ENCODE assay signal across 1 cellular context in the genomic region with DNA sequence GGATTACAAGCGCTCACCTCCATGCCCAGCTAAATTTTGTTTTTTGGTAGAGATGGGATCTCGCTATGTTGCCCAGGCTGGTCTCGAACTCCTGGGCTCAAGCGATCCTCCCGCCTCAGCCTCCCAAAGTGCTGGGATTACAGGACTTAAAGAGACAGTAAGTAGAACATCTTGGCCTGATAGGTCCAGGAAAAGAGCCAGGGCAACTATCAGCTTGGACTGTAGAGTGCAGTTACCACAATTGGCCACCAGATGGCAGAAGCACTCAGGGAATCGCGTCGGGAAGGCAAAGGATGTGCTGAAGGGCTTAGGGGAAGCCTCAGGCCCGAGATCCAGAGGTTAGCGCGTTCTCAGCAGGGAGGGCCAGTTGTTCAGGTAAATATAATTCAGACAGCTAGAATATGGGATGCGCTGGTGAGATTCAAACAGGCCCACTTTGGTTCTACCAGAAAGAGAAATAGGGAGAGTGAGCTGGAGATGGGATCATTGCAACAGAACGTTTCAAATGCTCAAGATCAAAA.
TF ChIP-seq lines count a peak whose summit lies in the region.

No MANE protein-coding gene starts in this region.

TF ChIP-seq in HepG2, 621 proteins besides CTCF, POLR2A, EP300 and RAD21 (continued from another document and continues in another):
- TF ChIP-seq, protein P1, sequence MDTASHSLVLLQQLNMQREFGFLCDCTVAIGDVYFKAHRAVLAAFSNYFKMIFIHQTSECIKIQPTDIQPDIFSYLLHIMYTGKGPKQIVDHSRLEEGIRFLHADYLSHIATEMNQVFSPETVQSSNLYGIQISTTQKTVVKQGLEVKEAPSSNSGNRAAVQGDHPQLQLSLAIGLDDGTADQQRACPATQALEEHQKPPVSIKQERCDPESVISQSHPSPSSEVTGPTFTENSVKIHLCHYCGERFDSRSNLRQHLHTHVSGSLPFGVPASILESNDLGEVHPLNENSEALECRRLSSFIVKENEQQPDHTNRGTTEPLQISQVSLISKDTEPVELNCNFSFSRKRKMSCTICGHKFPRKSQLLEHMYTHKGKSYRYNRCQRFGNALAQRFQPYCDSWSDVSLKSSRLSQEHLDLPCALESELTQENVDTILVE (CRISPR knock-in tag; IDR thresholded peaks at IDR 0.05) = 0 out of 2 replicates have a peak, but pooled peaks have one; percentile 25
- TF ChIP-seq ERF (CRISPR knock-in tag; IDR thresholded peaks at IDR 0.05) (peak; percentile 36; the same call in 1 of the 2 replicates), ZFX (CRISPR knock-in tag; IDR thresholded peaks at IDR 0.05; ENCODE audit: low read depth) (peak; percentile 49; the same call in 1 of the 2 replicates), ZNF143 (CRISPR knock-in tag; IDR thresholded peaks at IDR 0.05) (no peak), ZNF563 (CRISPR knock-in tag; IDR thresholded peaks at IDR 0.05) (no peak), PITX1 (CRISPR knock-in tag; IDR thresholded peaks at IDR 0.05) (peak; percentile 22; the same call in 1 of the 2 replicates), CENPT (CRISPR knock-in tag; IDR thresholded peaks at IDR 0.05; ENCODE audit: low read depth) (no peak), ONECUT2 (CRISPR knock-in tag; IDR thresholded peaks at IDR 0.05) (no peak), ZSCAN29 (CRISPR knock-in tag; conservative IDR thresholded peaks at IDR 0.05) (no peak), FLYWCH1 (CRISPR knock-in tag; IDR thresholded peaks at IDR 0.05) (no peak), ZNF788 (CRISPR knock-in tag; IDR thresholded peaks at IDR 0.05; ENCODE audit: borderline replicate concordance) (peak; percentile 52; the same call in 1 of the 2 replicates), HIVEP1 (CRISPR knock-in tag; IDR thresholded peaks at IDR 0.05) (no peak), BCL6 (CRISPR knock-in tag; IDR thresholded peaks at IDR 0.05) (no peak), ZNF883 (CRISPR knock-in tag; IDR thresholded peaks at IDR 0.05; ENCODE audit: not compliant biosample characterization) (peak; percentile 34), XRCC5 (optimal IDR thresholded peaks at IDR 0.05; ENCODE audit: low read length) (peak; percentile 28), ZNF770 (CRISPR knock-in tag; IDR thresholded peaks at IDR 0.05) (peak; percentile 39; the same call in 1 of the 2 replicates), TEAD3 (CRISPR knock-in tag; optimal IDR thresholded peaks at IDR 0.05; ENCODE audit: borderline replicate concordance) (peak; percentile 59), NKX3-1 (CRISPR knock-in tag; IDR thresholded peaks at IDR 0.05) (no peak), SMAD1 (CRISPR knock-in tag; IDR thresholded peaks at IDR 0.05; ENCODE audit: borderline replicate concordance, low read depth) (no peak), CSRNP1 (CRISPR knock-in tag; IDR thresholded peaks at IDR 0.05) (no peak), KLF13 (CRISPR knock-in tag; IDR thresholded peaks at IDR 0.05) (no peak), RBAK (CRISPR knock-in tag; IDR thresholded peaks at IDR 0.05) (no peak), AHR (CRISPR knock-in tag; IDR thresholded peaks at IDR 0.05) (no peak), NFE2L1 (CRISPR knock-in tag; IDR thresholded peaks at IDR 0.05; ENCODE audit: borderline replicate concordance) (no peak), CC2D1A (CRISPR knock-in tag; IDR thresholded peaks at IDR 0.05) (no peak), HHEX (CRISPR knock-in tag; IDR thresholded peaks at IDR 0.05) (no peak), ZSCAN30 (CRISPR knock-in tag; IDR thresholded peaks at IDR 0.05) (no peak), ZFY (CRISPR knock-in tag; IDR thresholded peaks at IDR 0.05) (0 out of 2 replicates have a peak, but pooled peaks have one; percentile 12), ZNF331 (CRISPR knock-in tag; IDR thresholded peaks at IDR 0.05) (peak; percentile 74), GATAD2A (CRISPR knock-in tag; IDR thresholded peaks at IDR 0.05) (0 out of 2 replicates have a peak, but pooled peaks have one; percentile 24), SMC3 (IDR thresholded peaks at IDR 0.05; ENCODE audit: low read length) (peak; percentile 97), ZNF746 (CRISPR knock-in tag; IDR thresholded peaks at IDR 0.05) (no peak), SNRNP70 (IDR thresholded peaks at IDR 0.05; ENCODE audit: low read depth, low read length) (no peak), ZBTB42 (CRISPR knock-in tag; IDR thresholded peaks at IDR 0.05) (no peak), RXRB (CRISPR knock-in tag; IDR thresholded peaks at IDR 0.05; ENCODE audit: borderline replicate concordance) (0 out of 2 replicates have a peak, but pooled peaks have one; percentile 36), HNRNPH1 (optimal IDR thresholded peaks at IDR 0.05; ENCODE audit: low read depth, low read length) (no peak), TCF7 (IDR thresholded peaks at IDR 0.05; ENCODE audit: low read depth) (no peak), ATF4 (CRISPR knock-in tag; IDR thresholded peaks at IDR 0.05) (no peak), ISX (CRISPR knock-in tag; conservative IDR thresholded peaks at IDR 0.05) (no peak), GTF3A (CRISPR knock-in tag; conservative IDR thresholded peaks at IDR 0.05) (no peak), SSRP1 (CRISPR knock-in tag; IDR thresholded peaks at IDR 0.05) (0 out of 2 replicates have a peak, but pooled peaks have one; percentile 59), BCL3 (CRISPR knock-in tag; IDR thresholded peaks at IDR 0.05) (no peak), EED (CRISPR knock-in tag; IDR thresholded peaks at IDR 0.05) (no peak), FOXK2 (IDR thresholded peaks at IDR 0.05) (no peak), ZNF720 (CRISPR knock-in tag; IDR thresholded peaks at IDR 0.05) (no peak), REPIN1 (CRISPR knock-in tag; IDR thresholded peaks at IDR 0.05; ENCODE audit: borderline replicate concordance, low read depth) (0 out of 2 replicates have a peak, but pooled peaks have one; percentile 28), ZNF547 (CRISPR knock-in tag; IDR thresholded peaks at IDR 0.05) (0 out of 2 replicates have a peak, but pooled peaks have one; percentile 19), SALL1 (CRISPR knock-in tag; IDR thresholded peaks at IDR 0.05) (peak; percentile 80), GMEB1 (CRISPR knock-in tag; IDR thresholded peaks at IDR 0.05; ENCODE audit: borderline replicate concordance) (0 out of 2 replicates have a peak, but pooled peaks have one; percentile 44), ZSCAN21 (CRISPR knock-in tag; IDR thresholded peaks at IDR 0.05; ENCODE audit: borderline replicate concordance) (no peak), SOX5 (CRISPR knock-in tag; IDR thresholded peaks at IDR 0.05; ENCODE audit: borderline replicate concordance) (0 out of 2 replicates have a peak, but pooled peaks have one; percentile 29), ZNF501 (CRISPR knock-in tag; IDR thresholded peaks at IDR 0.05) (peak; percentile 43; the same call in 1 of the 2 replicates), PAWR (CRISPR knock-in tag; IDR thresholded peaks at IDR 0.05; ENCODE audit: borderline replicate concordance) (no peak), BORCS8-MEF2B (CRISPR knock-in tag; IDR thresholded peaks at IDR 0.05) (peak; percentile 65), ZNF724P (CRISPR knock-in tag; IDR thresholded peaks at IDR 0.05; ENCODE audit: borderline replicate concordance) (no peak), SOX13 (IDR thresholded peaks at IDR 0.05) (no peak), SOX13 (CRISPR knock-in tag; conservative IDR thresholded peaks at IDR 0.05 in 1 of 2, IDR thresholded peaks at IDR 0.05 in 1 of 2) (peak in 1 of 2 experiments; percentile 35; a peak in 1 of 4 replicates), RFX1 (IDR thresholded peaks at IDR 0.05) (no peak), ELF3 (CRISPR knock-in tag; IDR thresholded peaks at IDR 0.05) (peak; percentile 40; the same call in 1 of the 2 replicates)
- TF ChIP-seq, protein P2, sequence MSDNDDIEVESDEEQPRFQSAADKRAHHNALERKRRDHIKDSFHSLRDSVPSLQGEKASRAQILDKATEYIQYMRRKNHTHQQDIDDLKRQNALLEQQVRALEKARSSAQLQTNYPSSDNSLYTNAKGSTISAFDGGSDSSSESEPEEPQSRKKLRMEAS (IDR thresholded peaks at IDR 0.05) = no peak
- TF ChIP-seq, protein P3, sequence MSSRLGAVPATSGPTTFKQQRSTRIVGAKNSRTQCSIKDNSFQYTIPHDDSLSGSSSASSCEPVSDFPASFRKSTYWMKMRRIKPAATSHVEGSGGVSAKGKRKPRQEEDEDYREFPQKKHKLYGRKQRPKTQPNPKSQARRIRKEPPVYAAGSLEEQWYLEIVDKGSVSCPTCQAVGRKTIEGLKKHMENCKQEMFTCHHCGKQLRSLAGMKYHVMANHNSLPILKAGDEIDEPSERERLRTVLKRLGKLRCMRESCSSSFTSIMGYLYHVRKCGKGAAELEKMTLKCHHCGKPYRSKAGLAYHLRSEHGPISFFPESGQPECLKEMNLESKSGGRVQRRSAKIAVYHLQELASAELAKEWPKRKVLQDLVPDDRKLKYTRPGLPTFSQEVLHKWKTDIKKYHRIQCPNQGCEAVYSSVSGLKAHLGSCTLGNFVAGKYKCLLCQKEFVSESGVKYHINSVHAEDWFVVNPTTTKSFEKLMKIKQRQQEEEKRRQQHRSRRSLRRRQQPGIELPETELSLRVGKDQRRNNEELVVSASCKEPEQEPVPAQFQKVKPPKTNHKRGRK (CRISPR knock-in tag; IDR thresholded peaks at IDR 0.05) = no peak
- TF ChIP-seq, protein P4, sequence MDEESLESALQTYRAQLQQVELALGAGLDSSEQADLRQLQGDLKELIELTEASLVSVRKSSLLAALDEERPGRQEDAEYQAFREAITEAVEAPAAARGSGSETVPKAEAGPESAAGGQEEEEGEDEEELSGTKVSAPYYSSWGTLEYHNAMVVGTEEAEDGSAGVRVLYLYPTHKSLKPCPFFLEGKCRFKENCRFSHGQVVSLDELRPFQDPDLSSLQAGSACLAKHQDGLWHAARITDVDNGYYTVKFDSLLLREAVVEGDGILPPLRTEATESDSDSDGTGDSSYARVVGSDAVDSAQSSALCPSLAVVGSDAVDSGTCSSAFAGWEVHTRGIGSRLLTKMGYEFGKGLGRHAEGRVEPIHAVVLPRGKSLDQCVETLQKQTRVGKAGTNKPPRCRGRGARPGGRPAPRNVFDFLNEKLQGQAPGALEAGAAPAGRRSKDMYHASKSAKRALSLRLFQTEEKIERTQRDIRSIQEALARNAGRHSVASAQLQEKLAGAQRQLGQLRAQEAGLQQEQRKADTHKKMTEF (CRISPR knock-in tag; IDR thresholded peaks at IDR 0.05) = peak; percentile 28; the same call in 1 of the 2 replicates
- TF ChIP-seq, protein P5, sequence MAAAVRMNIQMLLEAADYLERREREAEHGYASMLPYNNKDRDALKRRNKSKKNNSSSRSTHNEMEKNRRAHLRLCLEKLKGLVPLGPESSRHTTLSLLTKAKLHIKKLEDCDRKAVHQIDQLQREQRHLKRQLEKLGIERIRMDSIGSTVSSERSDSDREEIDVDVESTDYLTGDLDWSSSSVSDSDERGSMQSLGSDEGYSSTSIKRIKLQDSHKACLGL (CRISPR knock-in tag; IDR thresholded peaks at IDR 0.05) = no peak
